19 cellular contexts compared by ENCODE assay signal in the genomic region with DNA sequence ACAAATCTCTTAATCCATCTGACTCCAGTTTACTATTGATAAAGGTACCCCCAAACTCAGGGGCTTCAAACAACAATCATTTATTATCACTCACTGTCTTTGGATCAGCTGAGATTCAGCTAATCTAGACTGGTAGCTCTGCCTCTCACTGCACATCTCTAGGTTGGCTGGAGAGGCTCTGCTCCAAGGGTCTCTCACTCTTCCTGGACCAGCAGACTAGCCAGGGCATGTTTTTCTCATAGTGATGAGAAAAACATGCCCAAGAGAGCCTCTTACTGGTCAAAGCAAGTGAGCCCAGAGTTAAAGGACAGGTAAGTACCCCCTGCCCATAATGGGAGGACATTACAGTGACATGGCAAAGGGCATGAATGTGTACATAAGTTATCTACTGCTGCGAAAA.
"Had no signal": no experiment of that assay in that cellular context is flagged by ENCODE, and none has a peak within 500 bp of the region (broad histone marks: within the 10 kb centered on the region; RNA-seq: fewer than 3 reads in every experiment).

No MANE protein-coding gene starts in this region.

- H3K4me1 ChIP-seq: foreskin keratinocyte, upper lobe of left lung had no signal

- H3K9me3 ChIP-seq: left ventricle myocardium inferior, prostate gland, thoracic aorta, upper lobe of left lung had no signal

- H3K4me3 Mint-ChIP-seq: activated CD4-positive, alpha-beta memory T cell treated with anti-CD3 and anti-CD28 coated beads for 36 hours; activated naive CD4-positive, alpha-beta T cell treated with anti-CD3 and anti-CD28 coated beads, Interleukin-2, amount 10 ng/mL, durations not matched to agents 7 days and 5 days; natural killer cell; T-helper 1 cell treated with Interleukin-12 subunit alpha and Interleukin-12 subunit beta and Interleukin-4 antibody, amounts not matched to agents 30 μg/mL and 1 μg/mL, for 36 hours had no signal

- H3K27me3 ChIP-seq: foreskin keratinocyte, upper lobe of left lung had no signal

- H3K27me3 Mint-ChIP-seq: activated CD4-positive, alpha-beta memory T cell treated with anti-CD3 and anti-CD28 coated beads for 36 hours; activated naive CD4-positive, alpha-beta T cell treated with anti-CD3 and anti-CD28 coated beads, Interleukin-2, amount 10 ng/mL, durations not matched to agents 7 days and 5 days had no signal

- H3K4me3 ChIP-seq: left ventricle myocardium inferior, prostate gland, thoracic aorta, upper lobe of left lung had no signal

- H3K27ac Mint-ChIP-seq: activated CD4-positive, alpha-beta memory T cell treated with anti-CD3 and anti-CD28 coated beads for 36 hours; activated naive CD4-positive, alpha-beta T cell treated with anti-CD3 and anti-CD28 coated beads, Interleukin-2, amount 10 ng/mL, durations not matched to agents 7 days and 5 days; natural killer cell; T-helper 1 cell treated with Interleukin-12 subunit alpha and Interleukin-12 subunit beta and Interleukin-4 antibody, amounts not matched to agents 30 μg/mL and 1 μg/mL, for 36 hours had no signal

- H3K27ac ChIP-seq: foreskin keratinocyte, left ventricle myocardium inferior, thoracic aorta, upper lobe of left lung had no signal

- DNase-seq: activated CD4-positive, alpha-beta memory T cell treated with anti-CD3 and anti-CD28 coated beads for 36 hours; activated CD4-positive, alpha-beta T cell treated with anti-CD3 and anti-CD28 coated beads for 48 hours; activated effector memory CD4-positive, alpha-beta T cell treated with anti-CD3 and anti-CD28 coated beads, Interleukin-2, amount 50 U/mL, for 16 hours; activated naive CD4-positive, alpha-beta T cell treated with anti-CD3 and anti-CD28 coated beads, Interleukin-2, amount 10 ng/mL, durations not matched to agents 7 days and 5 days; activated T-cell treated with anti-CD3 and anti-CD28 coated beads for 4 hours; amygdala; foreskin keratinocyte; kidney glomerular epithelial cell; left ventricle myocardium inferior; midbrain; natural killer cell; stimulated activated CD4-positive, alpha-beta T cell treated with anti-CD3 and anti-CD28 coated beads, Interleukin-2, amount 100 ng/mL, for 48 hours; stimulated activated CD8-positive, alpha-beta memory T cell treated with anti-CD3 and anti-CD28 coated beads, Interleukin-4, amount 100 ng/mL, for 48 hours; stimulated activated naive CD4-positive, alpha-beta T cell; T1000; upper lobe of left lung had no signal

- H3K4me1 Mint-ChIP-seq: activated naive CD4-positive, alpha-beta T cell treated with anti-CD3 and anti-CD28 coated beads, Interleukin-2, amount 10 ng/mL, durations not matched to agents 7 days and 5 days; natural killer cell had no signal

- H3K36me3 ChIP-seq: left ventricle myocardium inferior, prostate gland, thoracic aorta, upper lobe of left lung had no signal
